In genomic region chr16:853306-853705, GRCh38 we compare ENCODE assay signal across 24 cellular contexts. TPM values are rescaled to one million over a fixed set of nuclear protein-coding genes. Genes with fewer than 3 reads are reported as not detected.
"Had no signal": no experiment of that assay in that cellular context is flagged by ENCODE, and none has a peak within 500 bp of the region (broad histone marks: within the 10 kb centered on the region; RNA-seq: fewer than 3 reads in every experiment).

No MANE protein-coding gene starts in this region.

- H3K4me2 ChIP-seq: hepatocyte had no signal

- H3K27ac ChIP-seq: breast epithelium, hepatocyte, tibial artery, WERI-Rb-1 had no signal

- H3K27me3 Mint-ChIP-seq: activated CD4-positive, alpha-beta T cell treated with anti-CD3 and anti-CD28 coated beads, Interleukin-2, amount 10 ng/mL, durations not matched to agents 7 days and 5 days; activated naive CD8-positive, alpha-beta T cell treated with anti-CD3 and anti-CD28 coated beads for 36 hours; activated T-cell treated with anti-CD3 and anti-CD28 coated beads, Interleukin-2, amount 50 U/mL, for 24 hours; activated T-helper 17 cell treated with anti-CD3 and anti-CD28 coated beads, Interleukin-2, amount 50 U/mL, for 72 hours; natural killer cell treated with Interleukin-12 subunit alpha and Interleukin-12 subunit beta and Interleukin-15 and Interleukin-18, amount 100 ng/mL, for 72 hours; T-cell had no signal

- H3K4me3 Mint-ChIP-seq: activated CD4-positive, alpha-beta T cell treated with anti-CD3 and anti-CD28 coated beads, Interleukin-2, amount 10 ng/mL, durations not matched to agents 7 days and 5 days; activated CD8-positive, alpha-beta T cell treated with anti-CD3 and anti-CD28 coated beads, Interleukin-2, amount 10 ng/mL, durations not matched to agents 7 days and 5 days; activated naive CD8-positive, alpha-beta T cell treated with anti-CD3 and anti-CD28 coated beads for 36 hours; activated T-cell treated with anti-CD3 and anti-CD28 coated beads, Interleukin-2, amount 50 U/mL, for 24 hours; activated T-helper 17 cell treated with anti-CD3 and anti-CD28 coated beads, Interleukin-2, amount 50 U/mL, for 72 hours; natural killer cell treated with Interleukin-12 subunit alpha and Interleukin-12 subunit beta and Interleukin-15 and Interleukin-18, amount 100 ng/mL, for 72 hours; T-cell had no signal

- H3K36me3 Mint-ChIP-seq: activated naive CD8-positive, alpha-beta T cell treated with anti-CD3 and anti-CD28 coated beads for 36 hours had no signal

- H3K27me3 ChIP-seq: breast epithelium, hepatocyte, tibial artery had no signal

- H3K36me3 ChIP-seq: breast epithelium, WERI-Rb-1 had no signal

- H3K9me3 Mint-ChIP-seq: activated naive CD8-positive, alpha-beta T cell treated with anti-CD3 and anti-CD28 coated beads for 36 hours; activated T-helper 17 cell treated with anti-CD3 and anti-CD28 coated beads, Interleukin-2, amount 50 U/mL, for 72 hours; T-cell had no signal

- H2AFZ ChIP-seq: hepatocyte had no signal

- H3K27ac Mint-ChIP-seq: activated CD4-positive, alpha-beta T cell treated with anti-CD3 and anti-CD28 coated beads, Interleukin-2, amount 10 ng/mL, durations not matched to agents 7 days and 5 days; activated CD8-positive, alpha-beta T cell treated with anti-CD3 and anti-CD28 coated beads, Interleukin-2, amount 10 ng/mL, durations not matched to agents 7 days and 5 days; activated naive CD8-positive, alpha-beta T cell treated with anti-CD3 and anti-CD28 coated beads for 36 hours; activated T-cell treated with anti-CD3 and anti-CD28 coated beads, Interleukin-2, amount 50 U/mL, for 24 hours; activated T-helper 17 cell treated with anti-CD3 and anti-CD28 coated beads, Interleukin-2, amount 50 U/mL, for 72 hours; natural killer cell treated with Interleukin-12 subunit alpha and Interleukin-12 subunit beta and Interleukin-15 and Interleukin-18, amount 100 ng/mL, for 72 hours had no signal

- ATAC-seq: activated CD8-positive, alpha-beta T cell treated with anti-CD3 and anti-CD28 coated beads, Interleukin-2, amount 10 ng/mL, durations not matched to agents 7 days and 5 days; activated T-helper 17 cell treated with anti-CD3 and anti-CD28 coated beads, Interleukin-2, amount 50 U/mL, for 72 hours; natural killer cell treated with Interleukin-12 subunit alpha and Interleukin-12 subunit beta and Interleukin-15 and Interleukin-18, amount 100 ng/mL, for 72 hours; T-cell had no signal

- H3K4me1 ChIP-seq: breast epithelium, tibial artery had no signal

- H3K79me2 ChIP-seq: hepatocyte had no signal

- H3K4me3 ChIP-seq: breast epithelium, hepatocyte, tibial artery had no signal

- DNase-seq: activated CD4-positive, alpha-beta T cell treated with anti-CD3 and anti-CD28 coated beads, Interleukin-2, amount 10 ng/mL, durations not matched to agents 7 days and 5 days; activated CD4-positive, CD25-positive, alpha-beta regulatory T cell treated with anti-CD3 and anti-CD28 coated beads, Interleukin-2, amount 50 U/mL, for 72 hours; activated CD8-positive, alpha-beta T cell treated with anti-CD3 and anti-CD28 coated beads, Interleukin-2, amount 10 ng/mL, durations not matched to agents 7 days and 5 days; activated naive CD8-positive, alpha-beta T cell treated with anti-CD3 and anti-CD28 coated beads for 36 hours; activated T-cell treated with anti-CD3 and anti-CD28 coated beads, Interleukin-2, amount 50 U/mL, for 24 hours; cerebellar nuclear complex; cortex of kidney; small intestine; stimulated activated CD4-positive, alpha-beta T cell treated with anti-CD3 and anti-CD28 coated beads, Interleukin-15, amount 100 ng/mL, for 24 hours; stimulated activated CD4-positive, alpha-beta T cell treated with anti-CD3 and anti-CD28 coated beads, Interleukin-2, amount 100 ng/mL, for 48 hours; stimulated activated CD8-positive, alpha-beta memory T cell treated with anti-CD3 and anti-CD28 coated beads, Interleukin-4, amount 100 ng/mL, for 48 hours; stimulated activated naive CD4-positive, alpha-beta T cell; T-cell; tibial artery; WERI-Rb-1 had no signal

- H3K4me1 Mint-ChIP-seq: activated CD4-positive, alpha-beta T cell treated with anti-CD3 and anti-CD28 coated beads, Interleukin-2, amount 10 ng/mL, durations not matched to agents 7 days and 5 days; activated naive CD8-positive, alpha-beta T cell treated with anti-CD3 and anti-CD28 coated beads for 36 hours; activated T-helper 17 cell treated with anti-CD3 and anti-CD28 coated beads, Interleukin-2, amount 50 U/mL, for 72 hours; T-cell had no signal

- H3K9me3 ChIP-seq: breast epithelium, tibial artery had no signal

RNA-seq across cellular contexts. Expression of gene GNG13, which starts 52.8 kb away (rescaled TPM):
- total RNA-seq: activated CD4-positive, alpha-beta T cell treated with anti-CD3 and anti-CD28 coated beads, Interleukin-2, amount 10 ng/mL, durations not matched to agents 7 days and 5 days; activated CD8-positive, alpha-beta T cell treated with anti-CD3 and anti-CD28 coated beads, Interleukin-2, amount 10 ng/mL, durations not matched to agents 7 days and 5 days; activated naive CD8-positive, alpha-beta T cell treated with anti-CD3 and anti-CD28 coated beads for 36 hours; activated T-helper 17 cell treated with anti-CD3 and anti-CD28 coated beads, Interleukin-2, amount 50 U/mL, for 72 hours; breast epithelium; epithelial cell of proximal tubule; fibroblast of villous mesenchyme; glomerular endothelial cell; hepatocyte; liver; natural killer cell treated with Interleukin-12 subunit alpha and Interleukin-12 subunit beta and Interleukin-15 and Interleukin-18, amount 100 ng/mL, for 72 hours; sciatic nerve; T-cell had no signal
- polyA plus RNA-seq: hepatocyte, liver had no signal
